1 cellular context compared by ENCODE assay signal in genomic region chr1:166165661-166166399, GRCh38.
TF ChIP-seq lines count a peak whose summit lies in the region.

No MANE protein-coding gene starts in this region.

TF ChIP-seq in H1, 55 proteins besides CTCF, POLR2A, EP300 and RAD21 (continued from another document):
- TF ChIP-seq ASH2L (IDR thresholded peaks at IDR 0.05; ENCODE audit: low read length) (no peak), CREB1 (IDR thresholded peaks at IDR 0.05) (no peak), YY1 (IDR thresholded peaks at IDR 0.05; ENCODE audit: low read depth, low read length) (no peak), RFX5 (IDR thresholded peaks at IDR 0.05; ENCODE audit: borderline replicate concordance, low read depth, low read length) (no peak), SAP30 (IDR thresholded peaks at IDR 0.05; ENCODE audit: insufficient read depth, insufficient replicate concordance, low read length) (no peak), CBX5 (IDR thresholded peaks at IDR 0.05; ENCODE audit: low read depth, low read length) (no peak), JUND (IDR thresholded peaks at IDR 0.05; ENCODE audit: low read length) (no peak), HDAC2 (IDR thresholded peaks at IDR 0.05; ENCODE audit: borderline replicate concordance in 1 of 2, low read depth in 2 of 2, low read length in 2 of 2) (no peak), EZH2 (IDR thresholded peaks at IDR 0.05; ENCODE audit: low read depth, low read length, severe bottlenecking) (peak; percentile 62), FOSL1 (IDR thresholded peaks at IDR 0.05; ENCODE audit: insufficient read depth, low read depth, low read length) (no peak), HDAC6 (IDR thresholded peaks at IDR 0.05; ENCODE audit: low read depth, low read length) (no peak), MAFK (IDR thresholded peaks at IDR 0.05; ENCODE audit: low read depth, low read length) (no peak), TAF7 (optimal IDR thresholded peaks at IDR 0.05; ENCODE audit: borderline replicate concordance, low read depth, low read length) (no peak), BACH1 (IDR thresholded peaks at IDR 0.05; ENCODE audit: low read length) (no peak), CBX8 (IDR thresholded peaks at IDR 0.05; ENCODE audit: borderline replicate concordance, low read depth, low read length) (no peak), POU5F1 (IDR thresholded peaks at IDR 0.05; ENCODE audit: low read depth, low read length) (no peak), EGR1 (IDR thresholded peaks at IDR 0.05; ENCODE audit: borderline replicate concordance, low read depth, low read length) (no peak), BRCA1 (IDR thresholded peaks at IDR 0.05; ENCODE audit: low read depth, low read length) (no peak), JUN (IDR thresholded peaks at IDR 0.05; ENCODE audit: low read depth, low read length) (no peak), SRF (IDR thresholded peaks at IDR 0.05; ENCODE audit: low read depth, low read length) (no peak), BCL11A (IDR thresholded peaks at IDR 0.05; ENCODE audit: low read depth in 2 of 2, low read length in 2 of 2) (no peak), TAF1 (IDR thresholded peaks at IDR 0.05; ENCODE audit: low read depth, low read length) (no peak), KDM4A (IDR thresholded peaks at IDR 0.05; ENCODE audit: low read depth, low read length, severe bottlenecking) (peak; percentile 29), TEAD4 (IDR thresholded peaks at IDR 0.05; ENCODE audit: low read depth, low read length) (no peak), GABPA (IDR thresholded peaks at IDR 0.05; ENCODE audit: borderline replicate concordance, insufficient read depth, low read length) (no peak), SUZ12 (IDR thresholded peaks at IDR 0.05; ENCODE audit: low read length) (peak; percentile 71; the same call in 1 of the 2 replicates), USF2 (IDR thresholded peaks at IDR 0.05; ENCODE audit: low read length) (no peak), SP4 (IDR thresholded peaks at IDR 0.05; ENCODE audit: low read length) (no peak), SIRT6 (IDR thresholded peaks at IDR 0.05; ENCODE audit: low read length) (no peak), SIN3A (conservative IDR thresholded peaks at IDR 0.05 in 1 of 2, IDR thresholded peaks at IDR 0.05 in 1 of 2; ENCODE audit: low read depth in 1 of 2, low read length in 2 of 2) (no peak)
- TF ChIP-seq, protein P1, sequence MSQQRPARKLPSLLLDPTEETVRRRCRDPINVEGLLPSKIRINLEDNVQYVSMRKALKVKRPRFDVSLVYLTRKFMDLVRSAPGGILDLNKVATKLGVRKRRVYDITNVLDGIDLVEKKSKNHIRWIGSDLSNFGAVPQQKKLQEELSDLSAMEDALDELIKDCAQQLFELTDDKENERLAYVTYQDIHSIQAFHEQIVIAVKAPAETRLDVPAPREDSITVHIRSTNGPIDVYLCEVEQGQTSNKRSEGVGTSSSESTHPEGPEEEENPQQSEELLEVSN (IDR thresholded peaks at IDR 0.05) = peak; percentile 58
- TF ChIP-seq, protein P2, sequence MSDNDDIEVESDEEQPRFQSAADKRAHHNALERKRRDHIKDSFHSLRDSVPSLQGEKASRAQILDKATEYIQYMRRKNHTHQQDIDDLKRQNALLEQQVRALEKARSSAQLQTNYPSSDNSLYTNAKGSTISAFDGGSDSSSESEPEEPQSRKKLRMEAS (IDR thresholded peaks at IDR 0.05) = 0 out of 2 replicates have a peak, but pooled peaks have one; percentile 3
